1 cellular context compared by ENCODE assay signal in genomic region chr7:77825140-77825539, GRCh38.
TF ChIP-seq lines count a peak whose summit lies in the region.

No MANE protein-coding gene starts in this region.

TF ChIP-seq in K562, 482 proteins besides CTCF, POLR2A, EP300 and RAD21:
- TF ChIP-seq EHMT2 (IDR thresholded peaks at IDR 0.05), result no peak
- no peak for TF ChIP-seq MNT (conservative IDR thresholded peaks at IDR 0.05)
- TF ChIP-seq SPI1 (IDR thresholded peaks at IDR 0.05; ENCODE audit: borderline replicate concordance, low read depth, low read length), result peak; percentile 33; the same call in 1 of the 2 replicates
- no peak for TF ChIP-seq MYC (IDR thresholded peaks at IDR 0.05; ENCODE audit: low read depth, low read length)
- TF ChIP-seq MYC (CRISPR knock-in tag; IDR thresholded peaks at IDR 0.05; ENCODE audit: borderline replicate concordance, low read depth), result no peak
- no peak for TF ChIP-seq SMARCE1 (IDR thresholded peaks at IDR 0.05)
TF ChIP-seq in K562: peak in this region for 1.
